ENCODE assay signal across 23 cellular contexts in the genomic region with DNA sequence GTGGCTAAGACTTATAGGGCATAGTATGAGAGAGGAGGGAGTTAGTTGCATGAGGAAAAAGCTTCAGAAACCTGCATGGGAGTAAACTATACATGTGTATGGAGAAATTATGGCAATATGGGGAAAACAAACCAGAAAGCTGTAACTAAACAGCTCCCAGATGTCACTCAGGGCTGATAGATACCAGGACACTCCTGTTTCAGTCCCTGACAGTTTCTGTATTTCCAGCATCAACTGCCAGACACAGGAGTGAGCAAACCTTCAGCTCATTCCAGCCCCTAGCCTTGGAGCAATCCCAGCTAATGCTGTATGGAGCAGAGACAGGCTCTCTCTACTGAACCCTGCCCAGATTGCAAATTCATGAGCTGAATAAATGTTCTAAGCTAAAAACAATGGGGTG.
DNase-seq lines count a peak whose midpoint lies in the region; ATAC-seq and TF ChIP-seq lines count a peak whose summit lies in the region.
"Had no signal": no experiment of that assay in that cellular context is flagged by ENCODE, and none has a peak within 500 bp of the region (broad histone marks: within the 10 kb centered on the region; RNA-seq: fewer than 3 reads in every experiment).

No MANE protein-coding gene starts in this region.

- DNase-seq in SK-N-SH (peak; percentile 24), left kidney (ENCODE audit: low read depth, low spot score) (peak; percentile 0), mucosa of gallbladder (ENCODE audit: low spot score) (no peak), spleen (no peak), heart right ventricle (no peak)
- DNase-seq: BE2C; C1 segment of cervical spinal cord; CD4-positive, alpha-beta memory T cell; CD4-positive, CD25-positive, alpha-beta regulatory T cell; CD8-positive, alpha-beta memory T cell; COR-L47; DMS 273 treated with DMSO at 0.1 percent for 48 hours; DMS153; DMS53; DMS79; DND-41; EL; GF-D8 had no signal

- H3K27ac ChIP-seq in SK-N-SH (ENCODE audit: low read depth in 2 of 2, low read length in 1 of 2) (peak overlapping the region in 1 of 2 experiments; percentile 43; a peak in 2 of 4 replicates), HUES6 (ENCODE audit: low read depth, low read length) (peak overlapping the region; percentile 55; the same call in 1 of the 2 replicates), spleen (no peak overlapping the region), heart right ventricle (no peak overlapping the region)
- H3K27ac ChIP-seq: 22Rv1, A549, BLaER1 had no signal

- H3K36me3 ChIP-seq in SK-N-SH (replicated peaks in 1 of 2; ENCODE audit: control insufficient read depth in 1 of 2, insufficient read depth in 2 of 2, low read length in 1 of 2) (no peaks in the 10 kb centered on the region), HUES6 (ENCODE audit: control insufficient read depth, insufficient read depth, low read length) (no peaks in the 10 kb centered on the region), spleen (no peaks in the 10 kb centered on the region), heart right ventricle (no peaks in the 10 kb centered on the region)
- H3K36me3 ChIP-seq: BE2C, BLaER1 had no signal

- no peaks in the 10 kb centered on the region for H4K20me1 ChIP-seq in SK-N-SH (ENCODE audit: insufficient read depth)
- H4K20me1 ChIP-seq: BLaER1 had no signal

- TF ChIP-seq CTCF in SK-N-SH (IDR thresholded peaks at IDR 0.05) (no peak), spleen (IDR thresholded peaks at IDR 0.05 in 8 of 11, conservative IDR thresholded peaks at IDR 0.05 in 3 of 11) (no peak), heart right ventricle (IDR thresholded peaks at IDR 0.05) (no peak)

- no peak; the same call in 2 of the 3 replicates for ATAC-seq in SK-N-SH treated with all-trans-retinoic acid at 6 μM for 48 hours
- no peak for ATAC-seq in heart right ventricle
- ATAC-seq: A549 had no signal

- TF ChIP-seq RAD21 in SK-N-SH (IDR thresholded peaks at IDR 0.05; ENCODE audit: low read length) = no peak

- no peak overlapping the region for H3K9ac ChIP-seq in SK-N-SH
- no peak overlapping the region for H3K9ac ChIP-seq in HUES6 (ENCODE audit: low read length)
- H3K9ac ChIP-seq: BLaER1 had no signal

- H3F3A ChIP-seq in SK-N-SH (replicated peaks; ENCODE audit: insufficient read depth) = no peaks in the 10 kb centered on the region

- CTCF ChIA-PET in SK-N-SH (lab: Yijun Ruan, JAX) = interaction anchor here (0.5 to 1.1 kb wide), 3 partner anchors 10 to 224 kb away, joined by 3 read pairs; no protein-coding TSS in a partner anchor

- no peak overlapping the region for H2AFZ ChIP-seq in SK-N-SH (ENCODE audit: low read depth)

- TF ChIP-seq POLR2A in spleen (IDR thresholded peaks at IDR 0.05) = no peak

- H3K4me3 ChIP-seq in SK-N-SH (ENCODE audit: low read depth in 2 of 2, low read length in 1 of 2) (no peak overlapping the region), HUES6 (ENCODE audit: low read depth, low read length) (no peak overlapping the region), spleen (no peak overlapping the region), heart right ventricle (no peak overlapping the region)
- H3K4me3 ChIP-seq: A549, BLaER1 had no signal

- H3K4me1 ChIP-seq in SK-N-SH (ENCODE audit: control insufficient read depth in 1 of 2, insufficient read depth in 2 of 2, low read depth in 1 of 2, low read length in 1 of 2) (peaks cover 0 to 4% of the 10 kb centered on the region in 2 experiments; a peak in 1 of 4 replicates), HUES6 (ENCODE audit: control insufficient read depth, insufficient read depth, low read length) (peaks cover 21% of the 10 kb centered on the region), spleen (no peaks in the 10 kb centered on the region), heart right ventricle (no peaks in the 10 kb centered on the region)
- H3K4me1 ChIP-seq: A549, BE2C, BLaER1 had no signal

- H3K27me3 ChIP-seq in SK-N-SH (ENCODE audit: insufficient read depth) = no peaks in the 10 kb centered on the region
- no peaks in the 10 kb centered on the region for H3K27me3 ChIP-seq in HUES6 (ENCODE audit: control insufficient read depth, insufficient read depth, low read length)
- no peaks in the 10 kb centered on the region for H3K27me3 ChIP-seq in spleen (replicated peaks in 1 of 7)
- H3K27me3 ChIP-seq in heart right ventricle = no peaks in the 10 kb centered on the region
- H3K27me3 ChIP-seq: BE2C had no signal

- no peaks in the 10 kb centered on the region for H3K79me2 ChIP-seq in SK-N-SH (ENCODE audit: insufficient read depth)

- H3K4me2 ChIP-seq in SK-N-SH = no peak overlapping the region
- H3K4me2 ChIP-seq: A549, BLaER1 had no signal

- H3K9me2 ChIP-seq in SK-N-SH = no peaks in the 10 kb centered on the region

- TF ChIP-seq EP300 in SK-N-SH (IDR thresholded peaks at IDR 0.05; ENCODE audit: borderline replicate concordance in 1 of 2, low read depth in 1 of 2, low read length in 1 of 2) = peak in 1 of 2 experiments; percentile 66; a peak in 2 of 4 replicates

- POLR2A ChIA-PET in SK-N-SH (lab: Yijun Ruan, JAX) = no interaction called here

- H3K9me3 ChIP-seq in SK-N-SH (no peaks in the 10 kb centered on the region), HUES6 (ENCODE audit: control insufficient read depth, insufficient read depth, low read depth, low read length) (no peaks in the 10 kb centered on the region), spleen (no peaks in the 10 kb centered on the region), heart right ventricle (no peaks in the 10 kb centered on the region)
- H3K9me3 ChIP-seq: A549, BE2C, BLaER1 had no signal

- intact Hi-C loops in spleen (cut with DNase I; ENCODE audit: low total_unique reads) = no loop called here
- intact Hi-C loops in heart right ventricle (cut with DNase I) = no loop called here

TF ChIP-seq in SK-N-SH, 30 proteins besides CTCF, POLR2A, EP300 and RAD21:
- no peak for TF ChIP-seq TCF12 (IDR thresholded peaks at IDR 0.05)
- no peak for TF ChIP-seq CHD2 (IDR thresholded peaks at IDR 0.05; ENCODE audit: low read length, partially characterized antibody)
- TF ChIP-seq FOXJ3 (CRISPR knock-in tag; IDR thresholded peaks at IDR 0.05) = peak; percentile 43; the same call in 1 of the 2 replicates
- no peak for TF ChIP-seq TEAD4 (IDR thresholded peaks at IDR 0.05; ENCODE audit: borderline replicate concordance, insufficient read depth)
- no peak for TF ChIP-seq POLR2AphosphoS5 (IDR thresholded peaks at IDR 0.05; ENCODE audit: low read depth, low read length)
- TF ChIP-seq, protein P1, sequence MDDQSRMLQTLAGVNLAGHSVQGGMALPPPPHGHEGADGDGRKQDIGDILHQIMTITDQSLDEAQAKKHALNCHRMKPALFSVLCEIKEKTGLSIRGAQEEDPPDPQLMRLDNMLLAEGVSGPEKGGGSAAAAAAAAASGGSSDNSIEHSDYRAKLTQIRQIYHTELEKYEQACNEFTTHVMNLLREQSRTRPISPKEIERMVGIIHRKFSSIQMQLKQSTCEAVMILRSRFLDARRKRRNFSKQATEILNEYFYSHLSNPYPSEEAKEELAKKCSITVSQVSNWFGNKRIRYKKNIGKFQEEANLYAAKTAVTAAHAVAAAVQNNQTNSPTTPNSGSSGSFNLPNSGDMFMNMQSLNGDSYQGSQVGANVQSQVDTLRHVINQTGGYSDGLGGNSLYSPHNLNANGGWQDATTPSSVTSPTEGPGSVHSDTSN (IDR thresholded peaks at IDR 0.05) = no peak
- no peak for TF ChIP-seq RXRA (IDR thresholded peaks at IDR 0.05; ENCODE audit: borderline replicate concordance, low read depth)
- TF ChIP-seq, protein P2, sequence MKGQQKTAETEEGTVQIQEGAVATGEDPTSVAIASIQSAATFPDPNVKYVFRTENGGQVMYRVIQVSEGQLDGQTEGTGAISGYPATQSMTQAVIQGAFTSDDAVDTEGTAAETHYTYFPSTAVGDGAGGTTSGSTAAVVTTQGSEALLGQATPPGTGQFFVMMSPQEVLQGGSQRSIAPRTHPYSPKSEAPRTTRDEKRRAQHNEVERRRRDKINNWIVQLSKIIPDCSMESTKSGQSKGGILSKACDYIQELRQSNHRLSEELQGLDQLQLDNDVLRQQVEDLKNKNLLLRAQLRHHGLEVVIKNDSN (IDR thresholded peaks at IDR 0.05; ENCODE audit: borderline replicate concordance, low read depth) = no peak
- TF ChIP-seq, protein P3, sequence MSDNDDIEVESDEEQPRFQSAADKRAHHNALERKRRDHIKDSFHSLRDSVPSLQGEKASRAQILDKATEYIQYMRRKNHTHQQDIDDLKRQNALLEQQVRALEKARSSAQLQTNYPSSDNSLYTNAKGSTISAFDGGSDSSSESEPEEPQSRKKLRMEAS (IDR thresholded peaks at IDR 0.05; ENCODE audit: low read depth) = no peak

TF ChIP-seq in SK-N-SH treated with all-trans-retinoic acid at 6 μM for 48 hours, 23 proteins besides CTCF, POLR2A, EP300 and RAD21:
- TF ChIP-seq, protein P4, sequence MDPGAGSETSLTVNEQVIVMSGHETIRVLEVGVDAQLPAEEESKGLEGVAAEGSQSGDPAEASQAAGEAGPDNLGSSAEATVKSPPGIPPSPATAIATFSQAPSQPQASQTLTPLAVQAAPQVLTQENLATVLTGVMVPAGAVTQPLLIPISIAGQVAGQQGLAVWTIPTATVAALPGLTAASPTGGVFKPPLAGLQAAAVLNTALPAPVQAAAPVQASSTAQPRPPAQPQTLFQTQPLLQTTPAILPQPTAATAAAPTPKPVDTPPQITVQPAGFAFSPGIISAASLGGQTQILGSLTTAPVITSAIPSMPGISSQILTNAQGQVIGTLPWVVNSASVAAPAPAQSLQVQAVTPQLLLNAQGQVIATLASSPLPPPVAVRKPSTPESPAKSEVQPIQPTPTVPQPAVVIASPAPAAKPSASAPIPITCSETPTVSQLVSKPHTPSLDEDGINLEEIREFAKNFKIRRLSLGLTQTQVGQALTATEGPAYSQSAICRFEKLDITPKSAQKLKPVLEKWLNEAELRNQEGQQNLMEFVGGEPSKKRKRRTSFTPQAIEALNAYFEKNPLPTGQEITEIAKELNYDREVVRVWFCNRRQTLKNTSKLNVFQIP (CRISPR knock-in tag; IDR thresholded peaks at IDR 0.05; ENCODE audit: borderline replicate concordance, low read depth) = no peak
- no peak for TF ChIP-seq TCF4 (CRISPR knock-in tag; IDR thresholded peaks at IDR 0.05; ENCODE audit: borderline replicate concordance)
- no peak for TF ChIP-seq BACH2 (CRISPR knock-in tag; IDR thresholded peaks at IDR 0.05; ENCODE audit: borderline replicate concordance)

Comparison
In these comparisons a context has a peak if more than half of its experiments do, and no peak if none do; other contexts are left out.
1. DNase-seq: peak in SK-N-SH (single experiment) and left kidney (single experiment); none in mucosa of gallbladder (single experiment), spleen (single experiment) and heart right ventricle (0 of 2).